ENCODE assay signal across 20 cellular contexts in genomic region chr19:32168606-32169005, GRCh38.
"Had no signal": no experiment of that assay in that cellular context is flagged by ENCODE, and none has a peak within 500 bp of the region (broad histone marks: within the 10 kb centered on the region; RNA-seq: fewer than 3 reads in every experiment).

No MANE protein-coding gene starts in this region.

- H3K27ac ChIP-seq: ascending aorta, body of pancreas had no signal

- H3K4me3 ChIP-seq: ascending aorta, body of pancreas, MG63 had no signal

- H3K36me3 ChIP-seq: ascending aorta, MG63 had no signal

- DNase-seq: activated B cell treated with CpG ODN at 0.5 μM for 24 hours; activated CD4-positive, alpha-beta memory T cell treated with anti-CD3 and anti-CD28 coated beads, Interleukin-2, amount 10 ng/mL, durations not matched to agents 7 days and 5 days; activated CD4-positive, alpha-beta T cell treated with anti-CD3 and anti-CD28 coated beads for 1 hour; activated CD4-positive, alpha-beta T cell treated with anti-CD3 and anti-CD28 coated beads, Interleukin-2, amount 10 ng/mL, durations not matched to agents 7 days and 5 days; activated T-cell treated with anti-CD3 and anti-CD28 coated beads for 4 hours; activated T-cell treated with anti-CD3 and anti-CD28 coated beads, Interleukin-2, amount 50 U/mL, for 72 hours; body of pancreas; MG63; NCI-H1105; NCI-H1436; NCI-H1694 treated with DMSO at 0.1 percent for 48 hours; NCI-H2029 treated with DMSO at 0.1 percent for 48 hours; NCI-H345; NCI-H510A; NCI-H526 treated with DMSO at 0.1 percent for 48 hours; NCI-H82; SIG-M5; T-helper 2 cell; T1000 had no signal

- H3K27me3 ChIP-seq: ascending aorta, MG63 had no signal

- H3K9me3 ChIP-seq: ascending aorta, body of pancreas, MG63 had no signal

- H3K4me1 ChIP-seq: ascending aorta, body of pancreas had no signal

- ATAC-seq: activated T-cell treated with anti-CD3 and anti-CD28 coated beads, Interleukin-2, amount 50 U/mL, for 72 hours; body of pancreas had no signal
